In genomic region chr11:110447343-110447742, GRCh38 we compare ENCODE assay signal across 16 cellular contexts.
"Had no signal": no experiment of that assay in that cellular context is flagged by ENCODE, and none has a peak within 500 bp of the region (broad histone marks: within the 10 kb centered on the region; RNA-seq: fewer than 3 reads in every experiment).

No MANE protein-coding gene starts in this region.

- H3K27ac ChIP-seq: lower lobe of right lung, ovary, psoas muscle, sigmoid colon, thoracic aorta, tibial nerve, upper lobe of left lung had no signal

- DNase-seq: cortex of kidney; effector memory CD8-positive, alpha-beta T cell; left ventricle myocardium superior; lower lobe of right lung; nephron progenitor cell; occipital lobe; ovary; posterior cingulate gyrus; psoas muscle; right cardiac atrium; sigmoid colon; stimulated activated CD4-positive, alpha-beta T cell treated with anti-CD3 and anti-CD28 coated beads, Interleukin-2, amount 100 ng/mL, for 24 hours; stimulated activated CD4-positive, alpha-beta T cell treated with anti-CD3 and anti-CD28 coated beads, Interleukin-4, amount 100 ng/mL, for 24 hours; upper lobe of left lung had no signal
